2 cellular contexts compared by ENCODE assay signal in genomic region chr15:75671684-75672083, GRCh38.
A peak's percentile ranks its signal among the peaks of the same experiment; 100 is the strongest.
TF ChIP-seq lines count a peak whose summit lies in the region.

No MANE protein-coding gene starts in this region.

TF ChIP-seq in K562, 482 proteins besides CTCF, POLR2A, EP300 and RAD21:
- TF ChIP-seq NFYB (IDR thresholded peaks at IDR 0.05; ENCODE audit: extremely low read depth, insufficient read length): no peak
- no peak for TF ChIP-seq PML (IDR thresholded peaks at IDR 0.05; ENCODE audit: low read length)
- no peak for TF ChIP-seq CREB5 (CRISPR knock-in tag; IDR thresholded peaks at IDR 0.05)
- TF ChIP-seq, protein P1, sequence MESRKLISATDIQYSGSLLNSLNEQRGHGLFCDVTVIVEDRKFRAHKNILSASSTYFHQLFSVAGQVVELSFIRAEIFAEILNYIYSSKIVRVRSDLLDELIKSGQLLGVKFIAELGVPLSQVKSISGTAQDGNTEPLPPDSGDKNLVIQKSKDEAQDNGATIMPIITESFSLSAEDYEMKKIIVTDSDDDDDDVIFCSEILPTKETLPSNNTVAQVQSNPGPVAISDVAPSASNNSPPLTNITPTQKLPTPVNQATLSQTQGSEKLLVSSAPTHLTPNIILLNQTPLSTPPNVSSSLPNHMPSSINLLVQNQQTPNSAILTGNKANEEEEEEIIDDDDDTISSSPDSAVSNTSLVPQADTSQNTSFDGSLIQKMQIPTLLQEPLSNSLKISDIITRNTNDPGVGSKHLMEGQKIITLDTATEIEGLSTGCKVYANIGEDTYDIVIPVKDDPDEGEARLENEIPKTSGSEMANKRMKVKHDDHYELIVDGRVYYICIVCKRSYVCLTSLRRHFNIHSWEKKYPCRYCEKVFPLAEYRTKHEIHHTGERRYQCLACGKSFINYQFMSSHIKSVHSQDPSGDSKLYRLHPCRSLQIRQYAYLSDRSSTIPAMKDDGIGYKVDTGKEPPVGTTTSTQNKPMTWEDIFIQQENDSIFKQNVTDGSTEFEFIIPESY (CRISPR knock-in tag; IDR thresholded peaks at IDR 0.05): 0 out of 2 replicates have a peak, but pooled peaks have one; percentile 20
- TF ChIP-seq GATA2 (CRISPR knock-in tag; IDR thresholded peaks at IDR 0.05): 0 out of 2 replicates have a peak, but pooled peaks have one; percentile 11
- TF ChIP-seq ZNF347 (CRISPR knock-in tag; IDR thresholded peaks at IDR 0.05; ENCODE audit: low read depth): no peak
- TF ChIP-seq, protein P2, sequence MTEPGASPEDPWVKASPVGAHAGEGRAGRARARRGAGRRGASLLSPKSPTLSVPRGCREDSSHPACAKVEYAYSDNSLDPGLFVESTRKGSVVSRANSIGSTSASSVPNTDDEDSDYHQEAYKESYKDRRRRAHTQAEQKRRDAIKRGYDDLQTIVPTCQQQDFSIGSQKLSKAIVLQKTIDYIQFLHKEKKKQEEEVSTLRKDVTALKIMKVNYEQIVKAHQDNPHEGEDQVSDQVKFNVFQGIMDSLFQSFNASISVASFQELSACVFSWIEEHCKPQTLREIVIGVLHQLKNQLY (CRISPR knock-in tag; conservative IDR thresholded peaks at IDR 0.05): no peak

TF ChIP-seq in WTC11, 78 proteins besides CTCF, POLR2A, EP300 and RAD21:
- TF ChIP-seq ZNF232 (CRISPR knock-in tag; IDR thresholded peaks at IDR 0.05): no peak
- TF ChIP-seq CDX4 (CRISPR knock-in tag; IDR thresholded peaks at IDR 0.05; ENCODE audit: borderline replicate concordance): no peak
- TF ChIP-seq MYBL2 (CRISPR knock-in tag; IDR thresholded peaks at IDR 0.05): no peak
